In genomic region chr4:37597019-37597418, GRCh38 we compare ENCODE assay signal across 1 cellular context.
A peak's percentile ranks its signal among the peaks of the same experiment; 100 is the strongest.
TF ChIP-seq lines count a peak whose summit lies in the region.

No MANE protein-coding gene starts in this region.

TF ChIP-seq in HepG2, 621 proteins besides CTCF, POLR2A, EP300 and RAD21 (continued from another document):
- TF ChIP-seq, protein P1, sequence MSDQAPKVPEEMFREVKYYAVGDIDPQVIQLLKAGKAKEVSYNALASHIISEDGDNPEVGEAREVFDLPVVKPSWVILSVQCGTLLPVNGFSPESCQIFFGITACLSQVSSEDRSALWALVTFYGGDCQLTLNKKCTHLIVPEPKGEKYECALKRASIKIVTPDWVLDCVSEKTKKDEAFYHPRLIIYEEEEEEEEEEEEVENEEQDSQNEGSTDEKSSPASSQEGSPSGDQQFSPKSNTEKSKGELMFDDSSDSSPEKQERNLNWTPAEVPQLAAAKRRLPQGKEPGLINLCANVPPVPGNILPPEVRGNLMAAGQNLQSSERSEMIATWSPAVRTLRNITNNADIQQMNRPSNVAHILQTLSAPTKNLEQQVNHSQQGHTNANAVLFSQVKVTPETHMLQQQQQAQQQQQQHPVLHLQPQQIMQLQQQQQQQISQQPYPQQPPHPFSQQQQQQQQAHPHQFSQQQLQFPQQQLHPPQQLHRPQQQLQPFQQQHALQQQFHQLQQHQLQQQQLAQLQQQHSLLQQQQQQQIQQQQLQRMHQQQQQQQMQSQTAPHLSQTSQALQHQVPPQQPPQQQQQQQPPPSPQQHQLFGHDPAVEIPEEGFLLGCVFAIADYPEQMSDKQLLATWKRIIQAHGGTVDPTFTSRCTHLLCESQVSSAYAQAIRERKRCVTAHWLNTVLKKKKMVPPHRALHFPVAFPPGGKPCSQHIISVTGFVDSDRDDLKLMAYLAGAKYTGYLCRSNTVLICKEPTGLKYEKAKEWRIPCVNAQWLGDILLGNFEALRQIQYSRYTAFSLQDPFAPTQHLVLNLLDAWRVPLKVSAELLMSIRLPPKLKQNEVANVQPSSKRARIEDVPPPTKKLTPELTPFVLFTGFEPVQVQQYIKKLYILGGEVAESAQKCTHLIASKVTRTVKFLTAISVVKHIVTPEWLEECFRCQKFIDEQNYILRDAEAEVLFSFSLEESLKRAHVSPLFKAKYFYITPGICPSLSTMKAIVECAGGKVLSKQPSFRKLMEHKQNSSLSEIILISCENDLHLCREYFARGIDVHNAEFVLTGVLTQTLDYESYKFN (CRISPR knock-in tag; conservative IDR thresholded peaks at IDR 0.05), result 0 out of 2 replicates have a peak, but pooled peaks have one; percentile 27
- TF ChIP-seq FOSL2 (CRISPR knock-in tag; IDR thresholded peaks at IDR 0.05) (0 out of 2 replicates have a peak, but pooled peaks have one; percentile 15), BCL6 (CRISPR knock-in tag; IDR thresholded peaks at IDR 0.05) (peak; percentile 5; the same call in 1 of the 2 replicates), GZF1 (CRISPR knock-in tag; IDR thresholded peaks at IDR 0.05) (peak; percentile 93)
